In genomic region chr1:174005032-174005431, GRCh38 we compare ENCODE assay signal across 9 cellular contexts.
DNase-seq lines count a peak whose midpoint lies in the region; ATAC-seq and TF ChIP-seq lines count a peak whose summit lies in the region.
"Had no signal": no experiment of that assay in that cellular context is flagged by ENCODE, and none has a peak within 500 bp of the region (broad histone marks: within the 10 kb centered on the region; RNA-seq: fewer than 3 reads in every experiment).

No MANE protein-coding gene starts in this region.

- DNase-seq in DMS79 (lab: John Stamatoyannopoulos, UW) = peak; percentile 12
- peak; percentile 31 for DNase-seq in epithelial cell of esophagus (ENCODE audit: low read depth)
- no peak for DNase-seq in SW480 (ENCODE audit: low spot score)
- no peak for DNase-seq in effector CD8-positive, alpha-beta T cell (lab: John Stamatoyannopoulos, UW)
- DNase-seq in activated naive CD4-positive, alpha-beta T cell (lab: John Stamatoyannopoulos, UW) = no peak
- no peak for DNase-seq in activated naive CD4-positive, alpha-beta T cell treated with anti-CD3 and anti-CD28 coated beads, Interleukin-2, amount 10 ng/mL, durations not matched to agents 7 days and 5 days
- DNase-seq: pancreas had no signal

- ATAC-seq in GM19468 (IDR thresholded peaks at IDR 0.05; ENCODE audit: extremely low read depth, unreplicated experiment) (peak; percentile 89), HG03460 (IDR thresholded peaks at IDR 0.05; ENCODE audit: unreplicated experiment) (peak; percentile 98)

- no peak overlapping the region for H3K4me3 Mint-ChIP-seq in activated naive CD4-positive, alpha-beta T cell treated with anti-CD3 and anti-CD28 coated beads, Interleukin-2, amount 10 ng/mL, durations not matched to agents 7 days and 5 days

- peaks cover 35% of the 10 kb centered on the region for H3K36me3 Mint-ChIP-seq in activated naive CD4-positive, alpha-beta T cell treated with anti-CD3 and anti-CD28 coated beads, Interleukin-2, amount 10 ng/mL, durations not matched to agents 7 days and 5 days

- peaks cover 16% of the 10 kb centered on the region for H3K4me1 Mint-ChIP-seq in activated naive CD4-positive, alpha-beta T cell treated with anti-CD3 and anti-CD28 coated beads, Interleukin-2, amount 10 ng/mL, durations not matched to agents 7 days and 5 days

- no peak overlapping the region for H3K27ac Mint-ChIP-seq in activated naive CD4-positive, alpha-beta T cell treated with anti-CD3 and anti-CD28 coated beads, Interleukin-2, amount 10 ng/mL, durations not matched to agents 7 days and 5 days

- CTCF ChIA-PET in activated naive CD4-positive, alpha-beta T cell treated with anti-CD3 and anti-CD28 coated beads, Interleukin-2, amount 10 ng/mL, durations not matched to agents 7 days and 5 days (lab: Charles Lee) = no interaction called here

- no peak overlapping the region for H3K4me3 ChIP-seq in epithelial cell of esophagus (ENCODE audit: low read length)
- H3K4me3 ChIP-seq: pancreas had no signal

- H3K9me3 Mint-ChIP-seq in activated naive CD4-positive, alpha-beta T cell treated with anti-CD3 and anti-CD28 coated beads, Interleukin-2, amount 10 ng/mL, durations not matched to agents 7 days and 5 days = no peaks in the 10 kb centered on the region

- no peak for TF ChIP-seq CTCF in epithelial cell of esophagus (IDR thresholded peaks at IDR 0.05; ENCODE audit: insufficient read depth, low read depth, low read length, missing control alignments)

- H3K27me3 Mint-ChIP-seq in activated naive CD4-positive, alpha-beta T cell treated with anti-CD3 and anti-CD28 coated beads, Interleukin-2, amount 10 ng/mL, durations not matched to agents 7 days and 5 days = no peaks in the 10 kb centered on the region

Comparison
In these comparisons a context has a peak if more than half of its experiments do, and no peak if none do; other contexts are left out.
1. DNase-seq: peak in DMS79 (single experiment) and epithelial cell of esophagus (single experiment); none in SW480 (single experiment), effector CD8-positive, alpha-beta T cell (single experiment), activated naive CD4-positive, alpha-beta T cell (0 of 4) and activated naive CD4-positive, alpha-beta T cell treated with anti-CD3 and anti-CD28 coated beads, Interleukin-2, amount 10 ng/mL, durations not matched to agents 7 days and 5 days (single experiment).